In genomic region chr12:49055978-49056754, GRCh38 we compare ENCODE assay signal across 8 cellular contexts. TPM values are rescaled to one million over a fixed set of nuclear protein-coding genes. Genes with fewer than 3 reads are reported as not detected.
A peak's percentile ranks its signal among the peaks of the same experiment; 100 is the strongest.
DNase-seq lines count a peak whose midpoint lies in the region; ATAC-seq and TF ChIP-seq lines count a peak whose summit lies in the region.

No MANE protein-coding gene starts in this region.

- intact Hi-C loops in activated naive CD4-positive, alpha-beta T cell treated with anti-CD3 and anti-CD28 coated beads for 36 hours (cut with micrococcal nuclease), result loop anchor here (1.0 to 5.0 kb wide), 3 partner anchors 38 to 204 kb away; partner anchors contain the start of genes DDX23 and PRKAG1

- H3K4me3 Mint-ChIP-seq in activated naive CD4-positive, alpha-beta T cell treated with anti-CD3 and anti-CD28 coated beads for 36 hours, result peak overlapping the region; percentile 93

- peaks cover 20% of the 10 kb centered on the region for H3K36me3 Mint-ChIP-seq in activated naive CD4-positive, alpha-beta T cell treated with anti-CD3 and anti-CD28 coated beads for 36 hours (ENCODE audit: low read depth)

- H3K27ac Mint-ChIP-seq in activated naive CD4-positive, alpha-beta T cell treated with anti-CD3 and anti-CD28 coated beads for 36 hours, result peak overlapping the region; percentile 25

- ATAC-seq in GM18519 (IDR thresholded peaks at IDR 0.05; ENCODE audit: low FRiP score, unreplicated experiment) (peak; percentile 60), HG03039 (IDR thresholded peaks at IDR 0.05; ENCODE audit: unreplicated experiment) (peak; percentile 58)

- H3K4me1 Mint-ChIP-seq in activated naive CD4-positive, alpha-beta T cell treated with anti-CD3 and anti-CD28 coated beads for 36 hours (ENCODE audit: low read depth), result peaks cover 47% of the 10 kb centered on the region

- peak; percentile 97 to 98 for DNase-seq in AML-193 (lab: John Stamatoyannopoulos, UW)
- peak; percentile 71 for DNase-seq in activated naive CD4-positive, alpha-beta T cell treated with anti-CD3 and anti-CD28 coated beads for 36 hours
- DNase-seq in germinal center (ENCODE audit: low spot score), result peak; percentile 85
- DNase-seq in occipital lobe (lab: John Stamatoyannopoulos, UW), result peak; percentile 44
- DNase-seq in NCI-H2171 (lab: John Stamatoyannopoulos, UW), result no peak

- H3K9me3 Mint-ChIP-seq in activated naive CD4-positive, alpha-beta T cell treated with anti-CD3 and anti-CD28 coated beads for 36 hours, result no peaks in the 10 kb centered on the region

- CTCF ChIA-PET in activated naive CD4-positive, alpha-beta T cell treated with anti-CD3 and anti-CD28 coated beads for 36 hours (lab: Charles Lee), result interaction anchor here (0.6 to 4.0 kb wide), 7 partner anchors 8 to 268 kb away, joined by 3 to 28 read pairs (median 4); no protein-coding TSS in a partner anchor

- no peaks in the 10 kb centered on the region for H3K27me3 Mint-ChIP-seq in activated naive CD4-positive, alpha-beta T cell treated with anti-CD3 and anti-CD28 coated beads for 36 hours (ENCODE audit: low read depth)

TF ChIP-seq in PFSK-1, 5 proteins besides CTCF, POLR2A, EP300 and RAD21:
- no peak for TF ChIP-seq FOXP2 (optimal IDR thresholded peaks at IDR 0.05; ENCODE audit: borderline replicate concordance, extremely low read depth, extremely low read length, insufficient read depth)
- peak; percentile 74; the same call in 1 of the 2 replicates for TF ChIP-seq TAF1 (IDR thresholded peaks at IDR 0.05; ENCODE audit: borderline replicate concordance, insufficient read depth, low read length)
- TF ChIP-seq SIN3A (IDR thresholded peaks at IDR 0.05; ENCODE audit: borderline replicate concordance, insufficient read depth, low read length), result peak; percentile 42; the same call in 1 of the 2 replicates

RNA-seq across cellular contexts. Expression of gene KMT2D, which starts 4.4 kb away (rescaled TPM):
- polyA plus RNA-seq in PFSK-1 (2012; ENCODE audit: insufficient read length, low read depth), result 54.1 TPM
- total RNA-seq in activated naive CD4-positive, alpha-beta T cell treated with anti-CD3 and anti-CD28 coated beads for 36 hours, result 10 to 100 TPM; 44.9 to 49.0 TPM
- 17.6 TPM for total RNA-seq in occipital lobe

RNA-seq across cellular contexts. Expression of gene RHEBL1, which starts 13.6 kb away (rescaled TPM):
- 16.5 TPM for polyA plus RNA-seq in PFSK-1 (2012; ENCODE audit: insufficient read length, low read depth)
- 10 to 100 TPM; 11.8 to 15.2 TPM for total RNA-seq in activated naive CD4-positive, alpha-beta T cell treated with anti-CD3 and anti-CD28 coated beads for 36 hours
- 0.78 TPM for total RNA-seq in occipital lobe

RNA-seq across cellular contexts. Expression of gene PRKAG1, which starts 37.6 kb away (rescaled TPM):
- 49.7 TPM for polyA plus RNA-seq in PFSK-1 (2012; ENCODE audit: insufficient read length, low read depth)
- total RNA-seq in activated naive CD4-positive, alpha-beta T cell treated with anti-CD3 and anti-CD28 coated beads for 36 hours, result 10 to 100 TPM; 49.4 to 50.9 TPM
- 27.9 TPM for total RNA-seq in occipital lobe

RNA-seq across cellular contexts. Expression of gene DHH, which starts 38.4 kb away (rescaled TPM):
- polyA plus RNA-seq in PFSK-1 (2012; ENCODE audit: insufficient read length, low read depth), result not detected
- under 1 TPM in 1 of 2 experiments, not detected in 1; 0.07 TPM for total RNA-seq in activated naive CD4-positive, alpha-beta T cell treated with anti-CD3 and anti-CD28 coated beads for 36 hours
- total RNA-seq in occipital lobe, result 0.47 TPM

RNA-seq across cellular contexts. Expression of gene LMBR1L, which starts 54.5 kb away (rescaled TPM):
- 93.5 TPM for polyA plus RNA-seq in PFSK-1 (2012; ENCODE audit: insufficient read length, low read depth)
- total RNA-seq in activated naive CD4-positive, alpha-beta T cell treated with anti-CD3 and anti-CD28 coated beads for 36 hours, result 10 to 100 TPM; 60.1 to 66.8 TPM
- total RNA-seq in occipital lobe, result 90.8 TPM
